Comparison of ENCODE assay signal across 9 cellular contexts in the genomic region with DNA sequence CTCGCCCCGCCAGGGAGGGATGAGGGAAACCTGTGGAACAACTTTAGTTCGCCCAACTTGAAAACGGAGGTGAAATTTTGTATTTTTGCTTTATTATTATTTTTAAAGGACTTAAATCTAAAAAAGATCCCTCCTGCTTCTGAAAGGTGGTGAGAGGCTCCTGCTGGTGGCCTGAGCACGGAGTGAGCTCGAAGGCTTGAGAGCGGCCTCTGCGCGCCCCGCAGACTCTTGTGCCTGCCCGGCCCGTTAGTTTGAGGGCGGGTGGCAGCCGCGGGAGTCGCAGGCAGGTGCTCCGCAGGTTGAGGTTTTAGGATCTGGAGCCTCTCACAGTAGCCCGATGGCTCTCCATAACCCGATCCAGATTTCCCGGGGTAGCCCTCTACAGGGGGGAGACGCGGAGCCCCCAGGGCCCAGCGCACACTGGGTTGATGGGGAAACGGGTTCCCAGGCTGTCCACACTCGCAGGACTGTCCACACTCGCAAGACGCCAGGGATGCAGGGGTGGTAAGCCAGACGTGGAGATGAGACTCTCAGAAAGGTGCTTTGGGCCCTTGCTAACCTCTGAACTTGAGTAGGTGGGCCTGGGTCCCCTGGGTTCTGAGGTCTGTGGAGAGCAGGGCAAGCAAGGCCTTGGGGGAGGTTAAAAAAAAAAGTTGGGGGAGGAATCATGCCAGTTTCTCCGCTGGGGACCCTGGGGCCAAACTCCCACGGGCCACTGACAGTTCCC. TPM values are rescaled to one million over a fixed set of nuclear protein-coding genes. Genes with fewer than 3 reads are reported as not detected.
A peak's percentile ranks its signal among the peaks of the same experiment; 100 is the strongest.
DNase-seq lines count a peak whose midpoint lies in the region; ATAC-seq, FAIRE-seq and TF ChIP-seq lines count a peak whose summit lies in the region.
"Had no signal": no experiment of that assay in that cellular context is flagged by ENCODE, and none has a peak within 500 bp of the region (broad histone marks: within the 10 kb centered on the region; RNA-seq: fewer than 3 reads in every experiment).

No MANE protein-coding gene starts in this region.

- peak overlapping the region; percentile 70 for H3K9ac ChIP-seq in mucosa of stomach (ENCODE audit: low read length)

- POLR2A ChIA-PET in CD8-positive, alpha-beta memory T cell (lab: Charles Lee), result no interaction called here
- POLR2A ChIA-PET in Panc1 (lab: Charles Lee), result no interaction called here

- peak overlapping the region; percentile 81 for H3K4me3 ChIP-seq in CD8-positive, alpha-beta memory T cell (ENCODE audit: low read length)
- H3K4me3 ChIP-seq in Panc1 (ENCODE audit: low read depth in 2 of 2, low read length in 2 of 2) (peak overlapping the region; percentile 54 to 86), mucosa of stomach (ENCODE audit: low read length) (no peak overlapping the region), upper lobe of left lung (peak overlapping the region in 3 of 4 donors; percentile 57 to 69 (median 63))

- H3K36me3 Mint-ChIP-seq in CD8-positive, alpha-beta memory T cell, result peaks cover 0 to 10% (median 0%) of the 10 kb centered on the region in 3 donors

- in situ Hi-C loops in Panc1 (cut with HindIII; ENCODE audit: low pct_unique_long_range_greater_than_20kb, low sequenced_read_pairs), result no loop called here

- peak overlapping the region; percentile 27 to 98 (median 86) for H3K27ac Mint-ChIP-seq in CD8-positive, alpha-beta memory T cell

- H3K9me3 ChIP-seq in CD8-positive, alpha-beta memory T cell (ENCODE audit: low read length), result no peaks in the 10 kb centered on the region
- H3K9me3 ChIP-seq in Panc1 (ENCODE audit: control insufficient read depth, insufficient read depth, low read depth, low read length) (no peaks in the 10 kb centered on the region), mucosa of stomach (ENCODE audit: control insufficient read depth, low read length) (no peaks in the 10 kb centered on the region), upper lobe of left lung (no peaks in the 10 kb centered on the region)

- no peaks in the 10 kb centered on the region for H3K9me3 Mint-ChIP-seq in CD8-positive, alpha-beta memory T cell

- intact Hi-C loops in Panc1 (cut with micrococcal nuclease; ENCODE audit: unreplicated experiment), result loop anchor here (2.0 to 10.0 kb wide), 3 partner anchors 291 to 767 kb away; no protein-coding TSS in a partner anchor

- no TSS peak for BruUV-seq in Panc1 (replicated peaks; lab: Mats Ljungman, UMichigan)

- no peak for DNase-seq in CD8-positive, alpha-beta memory T cell
- DNase-seq in Panc1 (ENCODE audit: low read depth, low spot score) (no peak), ecto neural progenitor cell (ENCODE audit: low spot score) (peak; percentile 62), upper lobe of left lung (peak; percentile 56 to 89), HuH-7 (ENCODE audit: low spot score) (no peak), HTR-8/SVneo (ENCODE audit: insufficient read length, low spot score) (no peak)

- ATAC-seq in Panc1, result no peak
- ATAC-seq in upper lobe of left lung (ENCODE audit: low FRiP score in 2 of 2), result peak; percentile 35 to 57
- no peak for ATAC-seq in esophagus mucosa

- H3K4me1 ChIP-seq in CD8-positive, alpha-beta memory T cell (ENCODE audit: insufficient read depth, low read length), result peaks cover 23% of the 10 kb centered on the region
- H3K4me1 ChIP-seq in Panc1 (ENCODE audit: control insufficient read depth, insufficient read depth, low read length), result peaks cover 25% of the 10 kb centered on the region
- H3K4me1 ChIP-seq in mucosa of stomach (ENCODE audit: control insufficient read depth, insufficient read depth, low read length), result peaks cover 36% of the 10 kb centered on the region
- peaks cover 33 to 48% (median 42%) of the 10 kb centered on the region in 4 donors for H3K4me1 ChIP-seq in upper lobe of left lung

- H3K27me3 Mint-ChIP-seq in CD8-positive, alpha-beta memory T cell, result peaks cover 17 to 22% of the 10 kb centered on the region in 2 donors

- H3K4me3 Mint-ChIP-seq in CD8-positive, alpha-beta memory T cell, result peak overlapping the region; percentile 91 to 100 (median 98)

- H3K27me3 ChIP-seq in CD8-positive, alpha-beta memory T cell (ENCODE audit: insufficient read depth, low read length, poor library complexity, severe bottlenecking), result peaks cover 7% of the 10 kb centered on the region
- no peaks in the 10 kb centered on the region for H3K27me3 ChIP-seq in Panc1 (ENCODE audit: control insufficient read depth, insufficient read depth, low read length)
- peaks cover 56% of the 10 kb centered on the region for H3K27me3 ChIP-seq in mucosa of stomach (ENCODE audit: control insufficient read depth, insufficient read depth, low read length)
- H3K27me3 ChIP-seq in upper lobe of left lung, result peaks cover 0 to 20% (median 9%) of the 10 kb centered on the region in 4 donors

- CTCF ChIA-PET in CD8-positive, alpha-beta memory T cell (lab: Charles Lee), result no interaction called here
- CTCF ChIA-PET in Panc1 (lab: Charles Lee), result interaction anchor here (0.6 kb wide), 1 partner anchor 62 kb away, joined by 3 read pairs; no protein-coding TSS in a partner anchor

- no peak for TF ChIP-seq EP300 in upper lobe of left lung (IDR thresholded peaks at IDR 0.05)

- peaks cover 54 to 68% (median 63%) of the 10 kb centered on the region in 3 donors for H3K4me1 Mint-ChIP-seq in CD8-positive, alpha-beta memory T cell

- FAIRE-seq in HTR-8/SVneo (lab: Jason Lieb, UNC), result no peak
- FAIRE-seq: colon had no signal

- TF ChIP-seq POLR2A in upper lobe of left lung (IDR thresholded peaks at IDR 0.05), result no peak

- 25 to 27% methylated on average over 28 to 30 of the region's 30 CpGs for WGBS in upper lobe of left lung, 2 donors

- H3K36me3 ChIP-seq in CD8-positive, alpha-beta memory T cell (ENCODE audit: insufficient read depth, low read length), result no peaks in the 10 kb centered on the region
- H3K36me3 ChIP-seq in Panc1 (ENCODE audit: control insufficient read depth, insufficient read depth, low read length) (no peaks in the 10 kb centered on the region), mucosa of stomach (ENCODE audit: control insufficient read depth, insufficient read depth, low read length) (no peaks in the 10 kb centered on the region), upper lobe of left lung (no peaks in the 10 kb centered on the region)

- no peak overlapping the region for H3K27ac ChIP-seq in CD8-positive, alpha-beta memory T cell (ENCODE audit: low read depth, low read length)
- H3K27ac ChIP-seq in Panc1 (ENCODE audit: low read length), result peak overlapping the region; percentile 36
- H3K27ac ChIP-seq in upper lobe of left lung, result peak overlapping the region; percentile 72 to 89 (median 84)

- TF ChIP-seq CTCF in Panc1 (IDR thresholded peaks at IDR 0.05) (no peak), upper lobe of left lung (IDR thresholded peaks at IDR 0.05) (no peak)

RNA-seq across cellular contexts. Expression of a gene that starts 46.3 kb away (rescaled TPM):
- 10 to 100 TPM; 14.6 to 17.1 TPM for total RNA-seq in CD8-positive, alpha-beta memory T cell
- 13.7 TPM for polyA plus RNA-seq in CD8-positive, alpha-beta memory T cell
- total RNA-seq in Panc1 (2021; ENCODE audit: unreplicated experiment) (11.0 TPM), upper lobe of left lung (10 to 100 TPM in 2 of 6 donors, 1 to 10 TPM in 4; 6.4 to 45.1 (median 8.9) TPM), esophagus mucosa (2.9 TPM)
- polyA plus RNA-seq in Panc1 (2012; ENCODE audit: insufficient read length), result 13.6 TPM

Comparison
In these comparisons a context has a peak if more than half of its experiments do, and no peak if none do; other contexts are left out.
1. DNase-seq: peak in ecto neural progenitor cell (single experiment) and upper lobe of left lung (2 of 2); none in CD8-positive, alpha-beta memory T cell (0 of 5), Panc1 (single experiment), HuH-7 (single experiment) and HTR-8/SVneo (single experiment).
2. ATAC-seq: peak in upper lobe of left lung (2 of 2); none in Panc1 (single experiment) and esophagus mucosa (single experiment).